ENCODE assay signal across 29 cellular contexts in the genomic region with DNA sequence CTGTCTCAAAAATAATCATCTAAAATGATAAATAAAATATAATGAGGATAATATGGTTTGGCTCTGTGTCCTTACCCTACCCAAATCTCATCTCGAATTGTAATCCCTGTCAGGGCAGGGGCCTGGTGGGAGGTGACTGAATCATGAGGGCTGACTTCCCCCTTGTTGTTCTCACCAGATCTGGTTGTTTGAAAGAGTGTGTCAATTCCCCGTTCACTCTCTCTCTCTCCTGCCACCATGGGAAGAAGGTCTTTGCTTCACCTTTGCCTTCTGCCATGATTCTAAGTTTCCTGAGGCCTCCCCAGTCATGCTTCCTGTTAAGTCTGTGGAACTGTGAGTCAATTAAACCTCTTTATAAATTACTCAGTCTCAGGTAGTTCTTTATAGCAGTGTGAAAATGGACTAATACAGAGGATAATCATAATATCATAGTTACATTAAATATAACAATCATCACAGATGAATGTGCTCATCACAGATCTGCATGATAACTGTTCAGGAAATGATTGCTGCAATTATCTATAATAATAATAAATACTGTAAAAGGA. TPM values are rescaled to one million over a fixed set of nuclear protein-coding genes. Genes with fewer than 3 reads are reported as not detected.
A peak's percentile ranks its signal among the peaks of the same experiment; 100 is the strongest.
DNase-seq lines count a peak whose midpoint lies in the region; ATAC-seq and TF ChIP-seq lines count a peak whose summit lies in the region.
"Had no signal": no experiment of that assay in that cellular context is flagged by ENCODE, and none has a peak within 500 bp of the region (broad histone marks: within the 10 kb centered on the region; RNA-seq: fewer than 3 reads in every experiment).

No MANE protein-coding gene starts in this region.

- CTCF ChIA-PET in activated CD8-positive, alpha-beta T cell treated with anti-CD3 and anti-CD28 coated beads for 36 hours (lab: Charles Lee): interaction anchor here (1.3 to 4.8 kb wide), 3 partner anchors 32 to 294 kb away, joined by 5 to 76 read pairs (median 30); no protein-coding TSS in a partner anchor
- CTCF ChIA-PET in activated CD8-positive, alpha-beta T cell treated with anti-CD3 and anti-CD28 coated beads, Interleukin-2, amount 10 ng/mL, durations not matched to agents 7 days and 5 days (lab: Charles Lee): interaction anchor here (1.3 kb wide), 1 partner anchor 12 kb away, joined by 4 read pairs; a partner anchor contains a TSS

- ATAC-seq in activated CD8-positive, alpha-beta T cell treated with anti-CD3 and anti-CD28 coated beads for 36 hours: peak; percentile 26
- no peak for ATAC-seq in activated CD8-positive, alpha-beta T cell treated with anti-CD3 and anti-CD28 coated beads, Interleukin-2, amount 10 ng/mL, durations not matched to agents 7 days and 5 days
- peak; percentile 30 to 34 for ATAC-seq in activated T-cell treated with anti-CD3 and anti-CD28 coated beads, Interleukin-2, amount 50 U/mL, for 72 hours (replicated peaks in 1 of 2)
- ATAC-seq in HG02885 (IDR thresholded peaks at IDR 0.05; ENCODE audit: poor library complexity, unreplicated experiment): no peak
- ATAC-seq: CD8-positive, alpha-beta T cell; GM12878; GM23338; K562 had no signal

- no peaks in the 10 kb centered on the region for H3K9me3 Mint-ChIP-seq in activated CD8-positive, alpha-beta T cell treated with anti-CD3 and anti-CD28 coated beads for 36 hours
- H3K9me3 Mint-ChIP-seq in activated CD8-positive, alpha-beta T cell treated with anti-CD3 and anti-CD28 coated beads, Interleukin-2, amount 10 ng/mL, durations not matched to agents 7 days and 5 days (ENCODE audit: insufficient read depth): no peaks in the 10 kb centered on the region
- H3K9me3 Mint-ChIP-seq in activated T-cell treated with anti-CD3 and anti-CD28 coated beads, Interleukin-2, amount 50 U/mL, for 72 hours: no peaks in the 10 kb centered on the region
- H3K9me3 Mint-ChIP-seq: CD8-positive, alpha-beta T cell; GM23338; HFFc6 had no signal

- peak; percentile 6 for DNase-seq in activated CD8-positive, alpha-beta T cell treated with anti-CD3 and anti-CD28 coated beads for 36 hours
- no peak for DNase-seq in activated CD8-positive, alpha-beta T cell treated with anti-CD3 and anti-CD28 coated beads, Interleukin-2, amount 10 ng/mL, durations not matched to agents 7 days and 5 days
- peak; percentile 23 for DNase-seq in stimulated activated CD4-positive, alpha-beta T cell treated with anti-CD3 and anti-CD28 coated beads, Interleukin-15, amount 100 ng/mL, for 24 hours
- DNase-seq in stimulated activated CD4-positive, alpha-beta T cell treated with anti-CD3 and anti-CD28 coated beads, Interleukin-12 subunit alpha, Interleukin-12 subunit beta, amount 100 ng/mL, for 4 hours: no peak
- no peak for DNase-seq in activated T-cell treated with anti-CD3 and anti-CD28 coated beads, Interleukin-2, amount 50 U/mL, for 72 hours
- DNase-seq in dermis blood vessel endothelial cell (peak; percentile 19), NOMO-1 treated with dmso at 0.1 percent for 144 hours (lab: John Stamatoyannopoulos, UW; ENCODE audit: unreplicated experiment) (no peak)
- DNase-seq: C1 segment of cervical spinal cord; CD8-positive, alpha-beta T cell; DMS 273 treated with DMSO at 0.1 percent for 48 hours; DMS79; EL; GDM1; HFFc6; Kasumi-1; NCI-H1092 treated with DMSO at 0.1 percent for 48 hours; NCI-H1436; NCI-H187; NCI-H2081 treated with DMSO at 0.1 percent for 48 hours; NCI-H2171; NCI-H226; NCI-H510A; NCI-H69; OCI-M1; Peyer's patch had no signal

- H3K27me3 Mint-ChIP-seq in activated CD8-positive, alpha-beta T cell treated with anti-CD3 and anti-CD28 coated beads for 36 hours: no peaks in the 10 kb centered on the region
- H3K27me3 Mint-ChIP-seq in activated CD8-positive, alpha-beta T cell treated with anti-CD3 and anti-CD28 coated beads, Interleukin-2, amount 10 ng/mL, durations not matched to agents 7 days and 5 days (ENCODE audit: low read depth): no peaks in the 10 kb centered on the region
- no peaks in the 10 kb centered on the region for H3K27me3 Mint-ChIP-seq in activated T-cell treated with anti-CD3 and anti-CD28 coated beads, Interleukin-2, amount 50 U/mL, for 72 hours (ENCODE audit: low read depth)

- H3K36me3 Mint-ChIP-seq in activated CD8-positive, alpha-beta T cell treated with anti-CD3 and anti-CD28 coated beads for 36 hours (ENCODE audit: low read depth): no peaks in the 10 kb centered on the region
- no peaks in the 10 kb centered on the region for H3K36me3 Mint-ChIP-seq in activated CD8-positive, alpha-beta T cell treated with anti-CD3 and anti-CD28 coated beads, Interleukin-2, amount 10 ng/mL, durations not matched to agents 7 days and 5 days (ENCODE audit: low read depth)
- H3K36me3 Mint-ChIP-seq in activated T-cell treated with anti-CD3 and anti-CD28 coated beads, Interleukin-2, amount 50 U/mL, for 72 hours (ENCODE audit: insufficient read depth in 2 of 2): peaks cover 0 to 2% of the 10 kb centered on the region in 2 donors
- H3K36me3 Mint-ChIP-seq: CD8-positive, alpha-beta T cell had no signal

- H3K4me3 Mint-ChIP-seq in activated CD8-positive, alpha-beta T cell treated with anti-CD3 and anti-CD28 coated beads for 36 hours: no peak overlapping the region
- H3K4me3 Mint-ChIP-seq in activated CD8-positive, alpha-beta T cell treated with anti-CD3 and anti-CD28 coated beads, Interleukin-2, amount 10 ng/mL, durations not matched to agents 7 days and 5 days: no peak overlapping the region
- no peak overlapping the region for H3K4me3 Mint-ChIP-seq in activated T-cell treated with anti-CD3 and anti-CD28 coated beads, Interleukin-2, amount 50 U/mL, for 72 hours
- H3K4me3 Mint-ChIP-seq: CD8-positive, alpha-beta T cell; GM23338; HFFc6 had no signal

- intact Hi-C loops in activated CD8-positive, alpha-beta T cell treated with anti-CD3 and anti-CD28 coated beads for 36 hours (cut with micrococcal nuclease): no loop called here

- H3K4me1 Mint-ChIP-seq in activated CD8-positive, alpha-beta T cell treated with anti-CD3 and anti-CD28 coated beads for 36 hours (ENCODE audit: low read depth): peaks cover 5% of the 10 kb centered on the region
- H3K4me1 Mint-ChIP-seq in activated CD8-positive, alpha-beta T cell treated with anti-CD3 and anti-CD28 coated beads, Interleukin-2, amount 10 ng/mL, durations not matched to agents 7 days and 5 days (ENCODE audit: low read depth): no peaks in the 10 kb centered on the region
- H3K4me1 Mint-ChIP-seq in activated T-cell treated with anti-CD3 and anti-CD28 coated beads, Interleukin-2, amount 50 U/mL, for 72 hours (ENCODE audit: low read depth): peaks cover 19% of the 10 kb centered on the region
- H3K4me1 Mint-ChIP-seq: GM23338 had no signal

- no peak for TF ChIP-seq CTCF in activated CD8-positive, alpha-beta T cell treated with anti-CD3 and anti-CD28 coated beads for 36 hours (IDR thresholded peaks at IDR 0.05)

- H3K27ac Mint-ChIP-seq in activated CD8-positive, alpha-beta T cell treated with anti-CD3 and anti-CD28 coated beads for 36 hours: no peak overlapping the region
- H3K27ac Mint-ChIP-seq in activated CD8-positive, alpha-beta T cell treated with anti-CD3 and anti-CD28 coated beads, Interleukin-2, amount 10 ng/mL, durations not matched to agents 7 days and 5 days: no peak overlapping the region
- H3K27ac Mint-ChIP-seq in activated T-cell treated with anti-CD3 and anti-CD28 coated beads, Interleukin-2, amount 50 U/mL, for 72 hours: no peak overlapping the region
- H3K27ac Mint-ChIP-seq: CD8-positive, alpha-beta T cell; GM23338; HFFc6 had no signal

- POLR2A ChIA-PET in activated CD8-positive, alpha-beta T cell treated with anti-CD3 and anti-CD28 coated beads for 36 hours (lab: Charles Lee): no interaction called here
- POLR2A ChIA-PET in activated CD8-positive, alpha-beta T cell treated with anti-CD3 and anti-CD28 coated beads, Interleukin-2, amount 10 ng/mL, durations not matched to agents 7 days and 5 days (lab: Charles Lee): no interaction called here

RNA-seq across cellular contexts. Expression of a gene that starts 12.6 kb away (rescaled TPM):
- 1 to 10 TPM; 6.6 to 8.4 TPM for total RNA-seq in activated CD8-positive, alpha-beta T cell treated with anti-CD3 and anti-CD28 coated beads for 36 hours
- 10 to 100 TPM in 1 of 2 experiments, 1 to 10 TPM in 1; 9.8 to 11.9 TPM for total RNA-seq in activated CD8-positive, alpha-beta T cell treated with anti-CD3 and anti-CD28 coated beads, Interleukin-2, amount 10 ng/mL, durations not matched to agents 7 days and 5 days
- total RNA-seq in activated T-cell treated with anti-CD3 and anti-CD28 coated beads, Interleukin-2, amount 50 U/mL, for 72 hours: 10 to 100 TPM; 12.8 to 13.7 TPM
- total RNA-seq in dermis blood vessel endothelial cell: 6.1 and 6.2 TPM in 2 replicates

RNA-seq across cellular contexts. Expression of a gene that starts 13.8 kb away (rescaled TPM):
- 100 to 1,000 TPM in 1 of 2 experiments, 10 to 100 TPM in 1; 97.2 to 103 TPM for total RNA-seq in activated CD8-positive, alpha-beta T cell treated with anti-CD3 and anti-CD28 coated beads for 36 hours
- 10 to 100 TPM; 82.0 to 89.7 TPM for total RNA-seq in activated CD8-positive, alpha-beta T cell treated with anti-CD3 and anti-CD28 coated beads, Interleukin-2, amount 10 ng/mL, durations not matched to agents 7 days and 5 days
- 10 to 100 TPM; 98.4 to 99.1 TPM for total RNA-seq in activated T-cell treated with anti-CD3 and anti-CD28 coated beads, Interleukin-2, amount 50 U/mL, for 72 hours
- 21.3 and 30.4 TPM in 2 replicates for total RNA-seq in dermis blood vessel endothelial cell

Comparison
In these comparisons a context has a peak if more than half of its experiments do, and no peak if none do; other contexts are left out.
1. ATAC-seq: peak in activated CD8-positive, alpha-beta T cell treated with anti-CD3 and anti-CD28 coated beads for 36 hours (single experiment) and activated T-cell treated with anti-CD3 and anti-CD28 coated beads, Interleukin-2, amount 50 U/mL, for 72 hours (2 of 2); none in activated CD8-positive, alpha-beta T cell treated with anti-CD3 and anti-CD28 coated beads, Interleukin-2, amount 10 ng/mL, durations not matched to agents 7 days and 5 days (single experiment) and HG02885 (single experiment).
2. DNase-seq: peak in activated CD8-positive, alpha-beta T cell treated with anti-CD3 and anti-CD28 coated beads for 36 hours (single experiment), stimulated activated CD4-positive, alpha-beta T cell treated with anti-CD3 and anti-CD28 coated beads, Interleukin-15, amount 100 ng/mL, for 24 hours (single experiment) and dermis blood vessel endothelial cell (single experiment); none in activated CD8-positive, alpha-beta T cell treated with anti-CD3 and anti-CD28 coated beads, Interleukin-2, amount 10 ng/mL, durations not matched to agents 7 days and 5 days (single experiment), stimulated activated CD4-positive, alpha-beta T cell treated with anti-CD3 and anti-CD28 coated beads, Interleukin-12 subunit alpha, Interleukin-12 subunit beta, amount 100 ng/mL, for 4 hours (single experiment), activated T-cell treated with anti-CD3 and anti-CD28 coated beads, Interleukin-2, amount 50 U/mL, for 72 hours (0 of 2) and NOMO-1 treated with dmso at 0.1 percent for 144 hours (single experiment).